ENCODE assay signal across 1 cellular context in genomic region chr9:131654857-131655577, GRCh38.
TF ChIP-seq lines count a peak whose summit lies in the region.

No MANE protein-coding gene starts in this region.

TF ChIP-seq in HepG2, 621 proteins besides CTCF, POLR2A, EP300 and RAD21 (continued from another document and continues in another):
- TF ChIP-seq ZNF800 (CRISPR knock-in tag; IDR thresholded peaks at IDR 0.05): 0 out of 2 replicates have a peak, but pooled peaks have one; percentile 51
- no peak for TF ChIP-seq ZNF850 (CRISPR knock-in tag; conservative IDR thresholded peaks at IDR 0.05)
- TF ChIP-seq REXO4 (CRISPR knock-in tag; IDR thresholded peaks at IDR 0.05; ENCODE audit: borderline replicate concordance): no peak
- no peak for TF ChIP-seq ZNF354B (CRISPR knock-in tag; IDR thresholded peaks at IDR 0.05)
- peak; percentile 99 for TF ChIP-seq ZEB1 (IDR thresholded peaks at IDR 0.05; ENCODE audit: insufficient replicate concordance, low read depth)
- TF ChIP-seq REPIN1 (CRISPR knock-in tag; IDR thresholded peaks at IDR 0.05; ENCODE audit: borderline replicate concordance, low read depth): peak; percentile 34; the same call in 1 of the 2 replicates
- peak; percentile 75 for TF ChIP-seq TBX2 (CRISPR knock-in tag; IDR thresholded peaks at IDR 0.05; ENCODE audit: borderline replicate concordance)
- TF ChIP-seq SALL1 (CRISPR knock-in tag; IDR thresholded peaks at IDR 0.05): peak; percentile 38; the same call in 1 of the 2 replicates
- TF ChIP-seq HOXA3 (CRISPR knock-in tag; IDR thresholded peaks at IDR 0.05): peak; percentile 59
- peak; percentile 63; the same call in 1 of the 2 replicates for TF ChIP-seq HOMEZ (CRISPR knock-in tag; IDR thresholded peaks at IDR 0.05; ENCODE audit: low read depth)
- peak; percentile 54; the same call in 1 of the 2 replicates for TF ChIP-seq ELF3 (CRISPR knock-in tag; IDR thresholded peaks at IDR 0.05)
- peak; percentile 66 for TF ChIP-seq FOSL2 (CRISPR knock-in tag; IDR thresholded peaks at IDR 0.05)
- TF ChIP-seq ARID4A (CRISPR knock-in tag; IDR thresholded peaks at IDR 0.05; ENCODE audit: borderline replicate concordance): peak; percentile 65; the same call in 1 of the 2 replicates
- no peak for TF ChIP-seq ZNF101 (CRISPR knock-in tag; IDR thresholded peaks at IDR 0.05; ENCODE audit: borderline replicate concordance, low read depth)
- TF ChIP-seq TFAP4 (IDR thresholded peaks at IDR 0.05; ENCODE audit: borderline replicate concordance, low read depth): peak; percentile 88
- TF ChIP-seq ZNF3 (CRISPR knock-in tag; IDR thresholded peaks at IDR 0.05): no peak
- TF ChIP-seq DRAP1 (CRISPR knock-in tag; IDR thresholded peaks at IDR 0.05): 0 out of 2 replicates have a peak, but pooled peaks have one; percentile 34
- peak; percentile 31; the same call in 1 of the 2 replicates for TF ChIP-seq MYPOP (CRISPR knock-in tag; IDR thresholded peaks at IDR 0.05)
- TF ChIP-seq MED1 (CRISPR knock-in tag; IDR thresholded peaks at IDR 0.05): peak; percentile 52
- TF ChIP-seq BCL6 (CRISPR knock-in tag; IDR thresholded peaks at IDR 0.05): peak; percentile 54
- no peak for TF ChIP-seq NR3C1 (CRISPR knock-in tag; IDR thresholded peaks at IDR 0.05)
- no peak for TF ChIP-seq SOX13 (IDR thresholded peaks at IDR 0.05)
- TF ChIP-seq SOX13 (CRISPR knock-in tag; conservative IDR thresholded peaks at IDR 0.05 in 1 of 2, IDR thresholded peaks at IDR 0.05 in 1 of 2): peak in 1 of 2 experiments; percentile 77; a peak in 2 of 4 replicates
- TF ChIP-seq PPARG (CRISPR knock-in tag; conservative IDR thresholded peaks at IDR 0.05): peak; percentile 91
- TF ChIP-seq FOXP4 (CRISPR knock-in tag; IDR thresholded peaks at IDR 0.05): peak; percentile 92
- TF ChIP-seq ZNF644 (CRISPR knock-in tag; IDR thresholded peaks at IDR 0.05; ENCODE audit: low read depth): peak; percentile 53; the same call in 1 of the 2 replicates
- TF ChIP-seq GATAD2A (CRISPR knock-in tag; IDR thresholded peaks at IDR 0.05): peak; percentile 76
- TF ChIP-seq HNF4G (IDR thresholded peaks at IDR 0.05; ENCODE audit: borderline replicate concordance, low read depth, low read length): peak; percentile 88
- no peak; the same call in 1 of the 2 replicates for TF ChIP-seq HNF4G (CRISPR knock-in tag; IDR thresholded peaks at IDR 0.05; ENCODE audit: borderline replicate concordance, low read depth)
- TF ChIP-seq STAG1 (CRISPR knock-in tag; IDR thresholded peaks at IDR 0.05): peak; percentile 15; the same call in 1 of the 2 replicates
- TF ChIP-seq PAXIP1 (CRISPR knock-in tag; conservative IDR thresholded peaks at IDR 0.05): peak; percentile 83
- TF ChIP-seq HDAC1 (CRISPR knock-in tag; IDR thresholded peaks at IDR 0.05): peak; percentile 67
- TF ChIP-seq HNF4A (CRISPR knock-in tag; IDR thresholded peaks at IDR 0.05): peak; percentile 96
- 0 out of 2 replicates have a peak, but pooled peaks have one; percentile 53 for TF ChIP-seq SMAD3 (CRISPR knock-in tag; IDR thresholded peaks at IDR 0.05)
- TF ChIP-seq CREB1 (IDR thresholded peaks at IDR 0.05): no peak
- peak; percentile 64; the same call in 1 of the 2 replicates for TF ChIP-seq CREB1 (CRISPR knock-in tag; IDR thresholded peaks at IDR 0.05)
- no peak for TF ChIP-seq CENPT (CRISPR knock-in tag; IDR thresholded peaks at IDR 0.05; ENCODE audit: low read depth)
- TF ChIP-seq HIC2 (CRISPR knock-in tag; IDR thresholded peaks at IDR 0.05; ENCODE audit: low read depth): peak; percentile 31; the same call in 1 of the 2 replicates
- peak; percentile 52; the same call in 1 of the 2 replicates for TF ChIP-seq RAD51 (IDR thresholded peaks at IDR 0.05; ENCODE audit: borderline replicate concordance)
- TF ChIP-seq ISL2 (CRISPR knock-in tag; IDR thresholded peaks at IDR 0.05): 0 out of 2 replicates have a peak, but pooled peaks have one; percentile 43
- TF ChIP-seq TCF12 (IDR thresholded peaks at IDR 0.05): no peak
- TF ChIP-seq TCF12 (CRISPR knock-in tag; IDR thresholded peaks at IDR 0.05): no peak
- TF ChIP-seq ERF (CRISPR knock-in tag; IDR thresholded peaks at IDR 0.05): peak; percentile 12; the same call in 1 of the 2 replicates
- TF ChIP-seq KDM1A (CRISPR knock-in tag; IDR thresholded peaks at IDR 0.05): no peak
- TF ChIP-seq HMG20B (CRISPR knock-in tag; conservative IDR thresholded peaks at IDR 0.05): 0 out of 2 replicates have a peak, but pooled peaks have one; percentile 27
